12 cellular contexts compared by ENCODE assay signal in genomic region chrX:72783964-72784363, GRCh38. TPM values are rescaled to one million over a fixed set of nuclear protein-coding genes. Genes with fewer than 3 reads are reported as not detected.
DNase-seq lines count a peak whose midpoint lies in the region; ATAC-seq, FAIRE-seq and TF ChIP-seq lines count a peak whose summit lies in the region.
"Not testable (repeated sequence)": the region's sequence is repeated elsewhere in the genome, so short reads cannot be mapped to it uniquely, and the experiment has no call there.
"Had no signal": no experiment of that assay in that cellular context is flagged by ENCODE, and none has a peak within 500 bp of the region (broad histone marks: within the 10 kb centered on the region; RNA-seq: fewer than 3 reads in every experiment).

No MANE protein-coding gene starts in this region.

- not testable (repeated sequence) for DNase-seq in A549 (ENCODE audit: low read depth in 1 of 2, low spot score in 1 of 2); K562 (ENCODE audit: extremely low read depth in 1 of 4, low spot score in 3 of 4); HepG2 (ENCODE audit: low spot score); upper lobe of right lung

- not testable (repeated sequence) for TF ChIP-seq EP300 in A549 (IDR thresholded peaks at IDR 0.05); K562 (IDR thresholded peaks at IDR 0.05; ENCODE audit: low read length); HepG2 (IDR thresholded peaks at IDR 0.05; ENCODE audit: low read depth in 2 of 2, low read length in 2 of 2); HepG2 (CRISPR knock-in tag; IDR thresholded peaks at IDR 0.05; ENCODE audit: borderline replicate concordance)

- not testable (repeated sequence) for H3K9me3 ChIP-seq in A549; K562 (replicated peaks; ENCODE audit: control insufficient read depth, insufficient read depth, low read depth, low read length); HepG2 (ENCODE audit: low read length); upper lobe of right lung

- not testable (repeated sequence) for BruUV-seq in K562 (replicated peaks; lab: Mats Ljungman, UMichigan); HepG2 (replicated peaks; lab: Mats Ljungman, UMichigan)

- intact Hi-C loops in K562 (cut with micrococcal nuclease); HepG2 (cut with micrococcal nuclease; ENCODE audit: unreplicated experiment); upper lobe of right lung (cut with DNase I): not testable (repeated sequence)

- not testable (repeated sequence) for TF ChIP-seq POLR2A in A549 (IDR thresholded peaks at IDR 0.05; ENCODE audit: low read length); GM18505 (IDR thresholded peaks at IDR 0.05; ENCODE audit: borderline replicate concordance, extremely low read depth, insufficient read depth, insufficient read length); K562 (conservative IDR thresholded peaks at IDR 0.05); HepG2 (IDR thresholded peaks at IDR 0.05; ENCODE audit: insufficient read depth in 1 of 2, low read depth in 2 of 2, low read length in 2 of 2)

- not testable (repeated sequence) for H3K27me3 ChIP-seq in K562 (ENCODE audit: control insufficient read depth in 2 of 2, insufficient read depth in 2 of 2, low read length in 2 of 2); HepG2 (ENCODE audit: control insufficient read depth in 1 of 2, insufficient read depth in 2 of 2, low read length in 2 of 2); upper lobe of right lung

- not testable (repeated sequence) for H3K4me3 ChIP-seq in A549; K562; HepG2 (replicated peaks in 1 of 3; ENCODE audit: insufficient read depth in 1 of 3, low read depth in 2 of 3, low read length in 3 of 3); upper lobe of right lung

- not testable (repeated sequence) for H4K20me1 ChIP-seq in K562 (replicated peaks; ENCODE audit: control insufficient read depth, insufficient read depth, low read length); HepG2 (ENCODE audit: insufficient read depth, low read length)

- in situ Hi-C loops in K562 (cut with MboI); HepG2 (cut with HindIII; ENCODE audit: extremely low pct_ligation_motif_present, low pct_unique_long_range_greater_than_20kb): not testable (repeated sequence)

- H3K9me1 ChIP-seq in K562 (ENCODE audit: control insufficient read depth, insufficient read depth, low read length), result not testable (repeated sequence)

- H3K4me2 ChIP-seq in A549; K562 (ENCODE audit: insufficient read depth, low read length); HepG2 (ENCODE audit: low read depth, low read length): not testable (repeated sequence)

- POLR2A ChIA-PET in A549 (lab: Yijun Ruan, JAX); K562 (lab: Yijun Ruan, JAX); HepG2 (lab: Yijun Ruan, JAX): not testable (repeated sequence)

- not testable (repeated sequence) for H3K79me2 ChIP-seq in K562 (ENCODE audit: control insufficient read depth, insufficient read depth, low read length); HepG2 (ENCODE audit: insufficient read depth, low read length)

- H3K4me1 ChIP-seq in A549; K562 (replicated peaks in 1 of 2; ENCODE audit: control insufficient read depth in 2 of 2, insufficient read depth in 2 of 2, low read length in 2 of 2); HepG2 (ENCODE audit: insufficient read depth, low read length); upper lobe of right lung: not testable (repeated sequence)

- WGBS in A549 (ENCODE audit: missing lambda C conversion rate), result no CpG with 5 or more reads among the region's 6 CpGs
- no CpG with 5 or more reads among the region's 6 CpGs for WGBS in K562 (ENCODE audit: insufficient coverage, low coverage, missing lambda C conversion rate)
- no CpG with 5 or more reads among the region's 6 CpGs for WGBS in HepG2 (ENCODE audit: low lambda C conversion rate)

- not testable (repeated sequence) for TF ChIP-seq RAD21 in A549 (conservative IDR thresholded peaks at IDR 0.05 in 1 of 2, IDR thresholded peaks at IDR 0.05 in 1 of 2); K562 (CRISPR knock-in tag; conservative IDR thresholded peaks at IDR 0.05 in 1 of 2, IDR thresholded peaks at IDR 0.05 in 1 of 2); HepG2 (CRISPR knock-in tag; IDR thresholded peaks at IDR 0.05)

- not testable (repeated sequence) for H2AFZ ChIP-seq in K562 (ENCODE audit: low read depth, low read length); HepG2 (ENCODE audit: low read length)

- not testable (repeated sequence) for FAIRE-seq in A549 (lab: Jason Lieb, UNC); K562 (lab: Jason Lieb, UNC); HepG2 (lab: Jason Lieb, UNC)

- not testable (repeated sequence) for H3K27ac ChIP-seq in A549; K562 (ENCODE audit: extremely low read depth, low read depth, low read length); HepG2 (ENCODE audit: extremely low read length, insufficient read depth, low read length); upper lobe of right lung

- CTCF ChIA-PET in A549 (lab: Yijun Ruan, JAX); K562 (lab: Yijun Ruan, JAX; ENCODE audit: low intra/inter-chr PET ratio); HepG2 (lab: Yijun Ruan, JAX; ENCODE audit: low intra/inter-chr PET ratio, low total read pairs): not testable (repeated sequence)

- H3K9ac ChIP-seq in K562 (ENCODE audit: insufficient read depth in 1 of 2, low read depth in 2 of 2, low read length in 2 of 2); HepG2 (ENCODE audit: insufficient read depth, low read depth, low read length): not testable (repeated sequence)

- H3K36me3 ChIP-seq in K562 (ENCODE audit: control insufficient read depth, insufficient read depth, low read length); HepG2 (replicated peaks in 1 of 2; ENCODE audit: control insufficient read depth in 1 of 2, insufficient read depth in 2 of 2, low read length in 2 of 2); upper lobe of right lung: not testable (repeated sequence)

- not testable (repeated sequence) for TF ChIP-seq CTCF in A549 (IDR thresholded peaks at IDR 0.05); K562 (IDR thresholded peaks at IDR 0.05 in 2 of 3, conservative IDR thresholded peaks at IDR 0.05 in 1 of 3; ENCODE audit: insufficient read depth in 2 of 3, low read depth in 1 of 3, low read length in 3 of 3); HepG2 (CRISPR knock-in tag; IDR thresholded peaks at IDR 0.05); upper lobe of right lung (IDR thresholded peaks at IDR 0.05)

- ATAC-seq in A549, result peak; percentile 75 to 87
- peak; percentile 53 for ATAC-seq in GM18505 (IDR thresholded peaks at IDR 0.05; ENCODE audit: unreplicated experiment)
- ATAC-seq in HG02885 (IDR thresholded peaks at IDR 0.05; ENCODE audit: poor library complexity, unreplicated experiment), result peak; percentile 47
- peak; percentile 81 for ATAC-seq in SK-N-SH treated with all-trans-retinoic acid at 6 μM for 48 hours
- peak; percentile 75 for ATAC-seq in K562
- peak; percentile 78 for ATAC-seq in HepG2
- peak; percentile 58 for ATAC-seq in upper lobe of right lung

RNA-seq across cellular contexts. Expression of gene FAM236B, which starts 1.5 kb away (rescaled TPM):
- not detected in 2 replicates for polyA plus RNA-seq in A549 (2011; rRNA removed)
- not detected in 2 replicates for polyA plus RNA-seq in A549 (2012; cell fraction: cytosol; rRNA removed)
- polyA plus RNA-seq in A549 (2012; cell fraction: nucleus; rRNA removed), result not detected in 2 replicates
- polyA plus RNA-seq in A549 (2017; fragmentation: RNase III; extraction: RNeasy Plus Mini Kit Qiagen cat#74134 plus additional on column Dnase treatment), result not detected in 3 replicates
- not detected in 2 replicates for polyA minus RNA-seq in A549 (2011; rRNA and poly(A)+ RNA removed)
- not detected in 2 replicates for total RNA-seq in K562 (2011; cell fraction: chromatin; rRNA removed; ENCODE audit: low replicate concordance)
- total RNA-seq in K562 (2011; cell fraction: nucleolus; rRNA removed), result not detected in 2 replicates
- not detected in 2 replicates for total RNA-seq in K562 (2011; cell fraction: nucleoplasm; rRNA removed)
- not detected in 2 replicates for total RNA-seq in K562 (2014; rRNA removed)
- total RNA-seq in K562 (2014; rRNA removed; fragmentation: Illumina TruSeq; extraction: Trizol), result not detected in 2 replicates
- not detected in 2 replicates for total RNA-seq in K562 (2015; rRNA removed; fragmentation: Illumina TruSeq; extraction: Trizol)
- total RNA-seq in K562 (2021), result not detected in 2 replicates
- polyA plus RNA-seq in K562 (2011; rRNA removed), result not detected in 2 replicates
- not detected in 2 replicates for polyA plus RNA-seq in K562 (2011; cell fraction: cytosol; rRNA removed)
- not detected in 2 replicates for polyA plus RNA-seq in K562 (2011; cell fraction: nucleus; rRNA removed)
- polyA plus RNA-seq in K562 (2012), result not detected in 2 replicates
- polyA plus RNA-seq in K562 (2014; fragmentation: Illumina TruSeq; extraction: Trizol), result not detected in 2 replicates
- not detected for polyA plus RNA-seq in K562 (2014; fragmentation: Nextera tagmentation; extraction: Ambion mirVana)
- polyA plus RNA-seq in K562 (2014; rRNA removed), result not detected in 2 replicates
- polyA minus RNA-seq in K562 (2011; rRNA and poly(A)+ RNA removed), result not detected in 2 replicates
- not detected in 2 replicates for polyA minus RNA-seq in K562 (2011; cell fraction: cytosol; rRNA and poly(A)+ RNA removed)
- not detected in 2 replicates for polyA minus RNA-seq in K562 (2011; cell fraction: nucleus; rRNA and poly(A)+ RNA removed)
- total RNA-seq in HepG2 (2016; rRNA removed; fragmentation: Illumina TruSeq; extraction: Trizol), result not detected in 2 replicates
- not detected in 2 replicates for total RNA-seq in HepG2 (2016; cell fraction: cytosol; rRNA removed; fragmentation: Illumina TruSeq; extraction: Trizol; ENCODE audit: low read depth)
- not detected in 2 replicates for total RNA-seq in HepG2 (2016; cell fraction: insoluble cytoplasmic fraction; rRNA removed; fragmentation: Illumina TruSeq; extraction: Trizol)
- not detected in 2 replicates for total RNA-seq in HepG2 (2016; cell fraction: membrane; rRNA removed; fragmentation: Illumina TruSeq; extraction: Trizol)
- not detected in 2 replicates for total RNA-seq in HepG2 (2016; cell fraction: nucleus; rRNA removed; fragmentation: Illumina TruSeq; extraction: Trizol)
- polyA plus RNA-seq in HepG2 (2011; rRNA removed), result not detected in 2 replicates
- polyA plus RNA-seq in HepG2 (2011; cell fraction: cytosol; rRNA removed), result not detected in 2 replicates
- polyA plus RNA-seq in HepG2 (2011; cell fraction: nucleus; rRNA removed), result not detected in 2 replicates
- polyA plus RNA-seq in HepG2 (2012), result not detected in 2 replicates
- polyA plus RNA-seq in HepG2 (2016; cell fraction: cytosol; fragmentation: Illumina TruSeq; extraction: Trizol; ENCODE audit: low read depth), result not detected in 2 replicates
- not detected in 2 replicates for polyA plus RNA-seq in HepG2 (2016; cell fraction: insoluble cytoplasmic fraction; fragmentation: Illumina TruSeq; extraction: Trizol; ENCODE audit: low read depth)
- not detected in 2 replicates for polyA plus RNA-seq in HepG2 (2016; cell fraction: membrane; fragmentation: Illumina TruSeq; extraction: Trizol; ENCODE audit: low read depth)
- not detected in 2 replicates for polyA plus RNA-seq in HepG2 (2016; cell fraction: nucleus; fragmentation: Illumina TruSeq; extraction: Trizol; ENCODE audit: insufficient read depth, low read depth)
- not detected in 2 replicates for polyA minus RNA-seq in HepG2 (2011; rRNA and poly(A)+ RNA removed; ENCODE audit: low replicate concordance)
- polyA minus RNA-seq in HepG2 (2011; cell fraction: cytosol; rRNA and poly(A)+ RNA removed), result not detected in 2 replicates
- polyA minus RNA-seq in HepG2 (2011; cell fraction: nucleus; rRNA and poly(A)+ RNA removed), result not detected in 2 replicates
- total RNA-seq in upper lobe of right lung, result not detected
- total RNA-seq: CD4-positive, alpha-beta T cell; CD8-positive, alpha-beta memory T cell; Daoy; G401 had no signal
- polyA plus RNA-seq: CD14-positive monocyte; CD8-positive, alpha-beta memory T cell had no signal

RNA-seq across cellular contexts. Expression of gene DMRTC1B, which starts 7.3 kb away (rescaled TPM):
- 0.10 TPM in 1 of 2 replicates, not detected in the other for polyA plus RNA-seq in A549 (2011; rRNA removed)
- polyA plus RNA-seq in A549 (2012; cell fraction: cytosol; rRNA removed), result not detected in 2 replicates
- polyA plus RNA-seq in A549 (2012; cell fraction: nucleus; rRNA removed), result not detected in 2 replicates
- polyA plus RNA-seq in A549 (2017; fragmentation: RNase III; extraction: RNeasy Plus Mini Kit Qiagen cat#74134 plus additional on column Dnase treatment), result not detected in 3 replicates
- polyA minus RNA-seq in A549 (2011; rRNA and poly(A)+ RNA removed), result not detected in 2 replicates
- not detected in 2 replicates for total RNA-seq in K562 (2011; cell fraction: chromatin; rRNA removed; ENCODE audit: low replicate concordance)
- not detected in 2 replicates for total RNA-seq in K562 (2011; cell fraction: nucleolus; rRNA removed)
- not detected in 2 replicates for total RNA-seq in K562 (2011; cell fraction: nucleoplasm; rRNA removed)
- not detected in 2 replicates for total RNA-seq in K562 (2014; rRNA removed)
- total RNA-seq in K562 (2014; rRNA removed; fragmentation: Illumina TruSeq; extraction: Trizol), result not detected in 2 replicates
- not detected in 2 replicates for total RNA-seq in K562 (2015; rRNA removed; fragmentation: Illumina TruSeq; extraction: Trizol)
- not detected in 2 replicates for total RNA-seq in K562 (2021)
- not detected in 2 replicates for polyA plus RNA-seq in K562 (2011; rRNA removed)
- not detected in 2 replicates for polyA plus RNA-seq in K562 (2011; cell fraction: cytosol; rRNA removed)
- not detected in 2 replicates for polyA plus RNA-seq in K562 (2011; cell fraction: nucleus; rRNA removed)
- 0.66 TPM in 1 of 2 replicates, not detected in the other for polyA plus RNA-seq in K562 (2012)
- 0.12 TPM in 1 of 2 replicates, not detected in the other for polyA plus RNA-seq in K562 (2014; fragmentation: Illumina TruSeq; extraction: Trizol)
- under 1 TPM in 1 of 2 experiments, not detected in 1; 0.11 TPM for polyA plus RNA-seq in K562 (2014; fragmentation: Nextera tagmentation; extraction: Ambion mirVana)
- polyA plus RNA-seq in K562 (2014; rRNA removed), result not detected in 2 replicates
- polyA minus RNA-seq in K562 (2011; rRNA and poly(A)+ RNA removed), result not detected in 2 replicates
- polyA minus RNA-seq in K562 (2011; cell fraction: cytosol; rRNA and poly(A)+ RNA removed), result not detected in 2 replicates
- polyA minus RNA-seq in K562 (2011; cell fraction: nucleus; rRNA and poly(A)+ RNA removed), result not detected in 2 replicates
- total RNA-seq in HepG2 (2016; rRNA removed; fragmentation: Illumina TruSeq; extraction: Trizol), result not detected in 2 replicates
- not detected in 2 replicates for total RNA-seq in HepG2 (2016; cell fraction: cytosol; rRNA removed; fragmentation: Illumina TruSeq; extraction: Trizol; ENCODE audit: low read depth)
- total RNA-seq in HepG2 (2016; cell fraction: insoluble cytoplasmic fraction; rRNA removed; fragmentation: Illumina TruSeq; extraction: Trizol), result not detected in 2 replicates
- not detected in 2 replicates for total RNA-seq in HepG2 (2016; cell fraction: membrane; rRNA removed; fragmentation: Illumina TruSeq; extraction: Trizol)
- not detected in 2 replicates for total RNA-seq in HepG2 (2016; cell fraction: nucleus; rRNA removed; fragmentation: Illumina TruSeq; extraction: Trizol)
- not detected in 2 replicates for polyA plus RNA-seq in HepG2 (2011; rRNA removed)
- not detected in 2 replicates for polyA plus RNA-seq in HepG2 (2011; cell fraction: cytosol; rRNA removed)
- polyA plus RNA-seq in HepG2 (2011; cell fraction: nucleus; rRNA removed), result not detected in 2 replicates
- polyA plus RNA-seq in HepG2 (2012), result not detected in 2 replicates
- polyA plus RNA-seq in HepG2 (2016; cell fraction: cytosol; fragmentation: Illumina TruSeq; extraction: Trizol; ENCODE audit: low read depth), result 0.25 TPM in 1 of 2 replicates, not detected in the other
- polyA plus RNA-seq in HepG2 (2016; cell fraction: insoluble cytoplasmic fraction; fragmentation: Illumina TruSeq; extraction: Trizol; ENCODE audit: low read depth), result not detected in 2 replicates
- polyA plus RNA-seq in HepG2 (2016; cell fraction: membrane; fragmentation: Illumina TruSeq; extraction: Trizol; ENCODE audit: low read depth), result not detected in 2 replicates
- polyA plus RNA-seq in HepG2 (2016; cell fraction: nucleus; fragmentation: Illumina TruSeq; extraction: Trizol; ENCODE audit: insufficient read depth, low read depth), result not detected in 2 replicates
- not detected in 2 replicates for polyA minus RNA-seq in HepG2 (2011; rRNA and poly(A)+ RNA removed; ENCODE audit: low replicate concordance)
- not detected in 2 replicates for polyA minus RNA-seq in HepG2 (2011; cell fraction: cytosol; rRNA and poly(A)+ RNA removed)
- not detected in 2 replicates for polyA minus RNA-seq in HepG2 (2011; cell fraction: nucleus; rRNA and poly(A)+ RNA removed)
- total RNA-seq in upper lobe of right lung, result 0.29 TPM
- total RNA-seq: CD8-positive, alpha-beta memory T cell; Daoy; G401 had no signal
- polyA plus RNA-seq: CD14-positive monocyte had no signal

RNA-seq across cellular contexts. Expression of gene FAM236D, which starts 24.0 kb away (rescaled TPM):
- not detected in 2 replicates for polyA plus RNA-seq in A549 (2011; rRNA removed)
- not detected in 2 replicates for polyA plus RNA-seq in A549 (2012; cell fraction: cytosol; rRNA removed)
- not detected in 2 replicates for polyA plus RNA-seq in A549 (2012; cell fraction: nucleus; rRNA removed)
- polyA plus RNA-seq in A549 (2017; fragmentation: RNase III; extraction: RNeasy Plus Mini Kit Qiagen cat#74134 plus additional on column Dnase treatment), result not detected in 3 replicates
- polyA minus RNA-seq in A549 (2011; rRNA and poly(A)+ RNA removed), result not detected in 2 replicates
- not detected in 2 replicates for total RNA-seq in K562 (2011; cell fraction: chromatin; rRNA removed; ENCODE audit: low replicate concordance)
- not detected in 2 replicates for total RNA-seq in K562 (2011; cell fraction: nucleolus; rRNA removed)
- total RNA-seq in K562 (2011; cell fraction: nucleoplasm; rRNA removed), result not detected in 2 replicates
- total RNA-seq in K562 (2014; rRNA removed), result not detected in 2 replicates
- total RNA-seq in K562 (2014; rRNA removed; fragmentation: Illumina TruSeq; extraction: Trizol), result not detected in 2 replicates
- total RNA-seq in K562 (2015; rRNA removed; fragmentation: Illumina TruSeq; extraction: Trizol), result not detected in 2 replicates
- total RNA-seq in K562 (2021), result not detected in 2 replicates
- not detected in 2 replicates for polyA plus RNA-seq in K562 (2011; rRNA removed)
- not detected in 2 replicates for polyA plus RNA-seq in K562 (2011; cell fraction: cytosol; rRNA removed)
- polyA plus RNA-seq in K562 (2011; cell fraction: nucleus; rRNA removed), result not detected in 2 replicates
- polyA plus RNA-seq in K562 (2012), result not detected in 2 replicates
- not detected in 2 replicates for polyA plus RNA-seq in K562 (2014; fragmentation: Illumina TruSeq; extraction: Trizol)
- polyA plus RNA-seq in K562 (2014; fragmentation: Nextera tagmentation; extraction: Ambion mirVana), result not detected
- not detected in 2 replicates for polyA plus RNA-seq in K562 (2014; rRNA removed)
- not detected in 2 replicates for polyA minus RNA-seq in K562 (2011; rRNA and poly(A)+ RNA removed)
- polyA minus RNA-seq in K562 (2011; cell fraction: cytosol; rRNA and poly(A)+ RNA removed), result not detected in 2 replicates
- polyA minus RNA-seq in K562 (2011; cell fraction: nucleus; rRNA and poly(A)+ RNA removed), result not detected in 2 replicates
- total RNA-seq in HepG2 (2016; rRNA removed; fragmentation: Illumina TruSeq; extraction: Trizol), result not detected in 2 replicates
- not detected in 2 replicates for total RNA-seq in HepG2 (2016; cell fraction: cytosol; rRNA removed; fragmentation: Illumina TruSeq; extraction: Trizol; ENCODE audit: low read depth)
- total RNA-seq in HepG2 (2016; cell fraction: insoluble cytoplasmic fraction; rRNA removed; fragmentation: Illumina TruSeq; extraction: Trizol), result not detected in 2 replicates
- total RNA-seq in HepG2 (2016; cell fraction: membrane; rRNA removed; fragmentation: Illumina TruSeq; extraction: Trizol), result not detected in 2 replicates
- not detected in 2 replicates for total RNA-seq in HepG2 (2016; cell fraction: nucleus; rRNA removed; fragmentation: Illumina TruSeq; extraction: Trizol)
- not detected in 2 replicates for polyA plus RNA-seq in HepG2 (2011; rRNA removed)
- polyA plus RNA-seq in HepG2 (2011; cell fraction: cytosol; rRNA removed), result not detected in 2 replicates
- polyA plus RNA-seq in HepG2 (2011; cell fraction: nucleus; rRNA removed), result not detected in 2 replicates
- polyA plus RNA-seq in HepG2 (2012), result not detected in 2 replicates
- polyA plus RNA-seq in HepG2 (2016; cell fraction: cytosol; fragmentation: Illumina TruSeq; extraction: Trizol; ENCODE audit: low read depth), result not detected in 2 replicates
- polyA plus RNA-seq in HepG2 (2016; cell fraction: insoluble cytoplasmic fraction; fragmentation: Illumina TruSeq; extraction: Trizol; ENCODE audit: low read depth), result not detected in 2 replicates
- not detected in 2 replicates for polyA plus RNA-seq in HepG2 (2016; cell fraction: membrane; fragmentation: Illumina TruSeq; extraction: Trizol; ENCODE audit: low read depth)
- polyA plus RNA-seq in HepG2 (2016; cell fraction: nucleus; fragmentation: Illumina TruSeq; extraction: Trizol; ENCODE audit: insufficient read depth, low read depth), result not detected in 2 replicates
- polyA minus RNA-seq in HepG2 (2011; rRNA and poly(A)+ RNA removed; ENCODE audit: low replicate concordance), result not detected in 2 replicates
- polyA minus RNA-seq in HepG2 (2011; cell fraction: cytosol; rRNA and poly(A)+ RNA removed), result not detected in 2 replicates
- polyA minus RNA-seq in HepG2 (2011; cell fraction: nucleus; rRNA and poly(A)+ RNA removed), result not detected in 2 replicates
- total RNA-seq in upper lobe of right lung, result not detected
- total RNA-seq: CD4-positive, alpha-beta T cell; CD8-positive, alpha-beta memory T cell; Daoy; G401 had no signal
- polyA plus RNA-seq: CD14-positive monocyte; CD8-positive, alpha-beta memory T cell had no signal
